Comparison of ENCODE assay signal across 22 cellular contexts in genomic region chr12:127150028-127150427, GRCh38.
DNase-seq lines count a peak whose midpoint lies in the region; ATAC-seq and TF ChIP-seq lines count a peak whose summit lies in the region.
"Had no signal": no experiment of that assay in that cellular context is flagged by ENCODE, and none has a peak within 500 bp of the region (broad histone marks: within the 10 kb centered on the region; RNA-seq: fewer than 3 reads in every experiment).

No MANE protein-coding gene starts in this region.

- H3K9me3 Mint-ChIP-seq in osteocyte (ENCODE audit: unreplicated experiment), result no peaks in the 10 kb centered on the region
- H3K9me3 Mint-ChIP-seq: activated T-helper 1 cell treated with anti-CD3 and anti-CD28 coated beads, Interleukin-12 subunit alpha, Interleukin-12 subunit beta, Interleukin-2, Interleukin-4 antibody, amounts not matched to agents 30 ng/mL and 10 ng/mL and 1 ng/mL, durations not matched to agents 14 hours and 24 hours and 36 hours had no signal

- DNase-seq in CD1c-positive myeloid dendritic cell (ENCODE audit: extremely low spot score) (peak; percentile 29), SK-MEL-5 (ENCODE audit: low read depth, low spot score) (peak; percentile 17), osteocyte (ENCODE audit: extremely low spot score, unreplicated experiment) (no peak), NCI-H2227 treated with DMSO at 0.1 percent for 48 hours (lab: John Stamatoyannopoulos, UW) (no peak)
- DNase-seq in activated CD4-positive, CD25-positive, alpha-beta regulatory T cell treated with anti-CD3 and anti-CD28 coated beads, Interleukin-2, amount 50 U/mL, for 72 hours, result no peak
- DNase-seq: ACHN; activated CD8-positive, alpha-beta memory T cell treated with anti-CD3 and anti-CD28 coated beads for 24 hours; activated naive CD8-positive, alpha-beta T cell treated with anti-CD3 and anti-CD28 coated beads for 36 hours; CD4-positive, CD25-positive, alpha-beta regulatory T cell; DMS79; erythroblast; left ventricle myocardium inferior; NCI-H1436; NCI-H226; NK-92 treated with Interleukin-12 subunit alpha and Interleukin-12 subunit beta, amount 100 ng/mL, for 24 hours; pancreas; T-helper 17 cell had no signal

- no peak overlapping the region for H3K27ac Mint-ChIP-seq in osteocyte (ENCODE audit: unreplicated experiment)
- H3K27ac Mint-ChIP-seq: activated naive CD8-positive, alpha-beta T cell treated with anti-CD3 and anti-CD28 coated beads for 36 hours; activated T-helper 1 cell treated with anti-CD3 and anti-CD28 coated beads, Interleukin-12 subunit alpha, Interleukin-12 subunit beta, Interleukin-2, Interleukin-4 antibody, amounts not matched to agents 30 ng/mL and 10 ng/mL and 1 ng/mL, durations not matched to agents 14 hours and 24 hours and 36 hours; CD4-positive, CD25-positive, alpha-beta regulatory T cell; T-helper 17 cell; WTC11 had no signal

- TF ChIP-seq CTCF in osteocyte (IDR thresholded peaks at IDR 0.05), result no peak

- ATAC-seq in GM19397 (IDR thresholded peaks at IDR 0.05; ENCODE audit: unreplicated experiment) (peak; percentile 50), HG03025 (IDR thresholded peaks at IDR 0.05; ENCODE audit: low FRiP score, unreplicated experiment) (peak; percentile 82), HG03108 (IDR thresholded peaks at IDR 0.05; ENCODE audit: unreplicated experiment) (no peak)
- ATAC-seq: pancreas, T-helper 17 cell, WTC11 had no signal

- H3K27me3 Mint-ChIP-seq in osteocyte (ENCODE audit: unreplicated experiment), result no peaks in the 10 kb centered on the region

- no peaks in the 10 kb centered on the region for H3K36me3 Mint-ChIP-seq in osteocyte (ENCODE audit: unreplicated experiment)
- H3K36me3 Mint-ChIP-seq: CD4-positive, CD25-positive, alpha-beta regulatory T cell had no signal

- H3K4me3 Mint-ChIP-seq in osteocyte (ENCODE audit: unreplicated experiment), result no peak overlapping the region
- H3K4me3 Mint-ChIP-seq: activated naive CD8-positive, alpha-beta T cell treated with anti-CD3 and anti-CD28 coated beads for 36 hours; activated T-helper 1 cell treated with anti-CD3 and anti-CD28 coated beads, Interleukin-12 subunit alpha, Interleukin-12 subunit beta, Interleukin-2, Interleukin-4 antibody, amounts not matched to agents 30 ng/mL and 10 ng/mL and 1 ng/mL, durations not matched to agents 14 hours and 24 hours and 36 hours; CD4-positive, CD25-positive, alpha-beta regulatory T cell; T-helper 17 cell; WTC11 had no signal

- no peaks in the 10 kb centered on the region for H3K4me1 Mint-ChIP-seq in osteocyte (ENCODE audit: unreplicated experiment)

- in situ Hi-C loops in SK-MEL-5 (cut with HindIII; ENCODE audit: low pct_unique_long_range_greater_than_20kb, low sequenced_read_pairs), result no loop called here

Comparison
In these comparisons a context has a peak if more than half of its experiments do, and no peak if none do; other contexts are left out.
1. DNase-seq: peak in CD1c-positive myeloid dendritic cell (single experiment) and SK-MEL-5 (single experiment); none in osteocyte (single experiment), NCI-H2227 treated with DMSO at 0.1 percent for 48 hours (single experiment) and activated CD4-positive, CD25-positive, alpha-beta regulatory T cell treated with anti-CD3 and anti-CD28 coated beads, Interleukin-2, amount 50 U/mL, for 72 hours (single experiment).